Comparison of ENCODE assay signal across 8 cellular contexts in genomic region chr13:50081106-50081898, GRCh38.
A peak's percentile ranks its signal among the peaks of the same experiment; 100 is the strongest.
DNase-seq lines count a peak whose midpoint lies in the region; ATAC-seq, FAIRE-seq and TF ChIP-seq lines count a peak whose summit lies in the region.

No MANE protein-coding gene starts in this region.

- peaks cover 39% of the 10 kb centered on the region for H3K4me1 Mint-ChIP-seq in activated CD8-positive, alpha-beta memory T cell treated with anti-CD3 and anti-CD28 coated beads, Interleukin-2, amount 10 ng/mL, durations not matched to agents 7 days and 5 days
- H3K4me1 Mint-ChIP-seq in naive B cell = peaks cover 22 to 71% (median 28%) of the 10 kb centered on the region in 3 donors

- peak overlapping the region; percentile 90 for H3K4me3 Mint-ChIP-seq in activated CD8-positive, alpha-beta memory T cell treated with anti-CD3 and anti-CD28 coated beads, Interleukin-2, amount 10 ng/mL, durations not matched to agents 7 days and 5 days
- H3K4me3 Mint-ChIP-seq in naive B cell = peak overlapping the region; percentile 93 to 100 (median 100)

- peaks cover 0 to 38% (median 0%) of the 10 kb centered on the region in 3 donors for H3K27me3 ChIP-seq in stomach

- no peaks in the 10 kb centered on the region for H3K9me3 Mint-ChIP-seq in activated CD8-positive, alpha-beta memory T cell treated with anti-CD3 and anti-CD28 coated beads, Interleukin-2, amount 10 ng/mL, durations not matched to agents 7 days and 5 days (ENCODE audit: low read depth)
- no peaks in the 10 kb centered on the region for H3K9me3 Mint-ChIP-seq in naive B cell

- no peaks in the 10 kb centered on the region for H3K27me3 Mint-ChIP-seq in activated CD8-positive, alpha-beta memory T cell treated with anti-CD3 and anti-CD28 coated beads, Interleukin-2, amount 10 ng/mL, durations not matched to agents 7 days and 5 days
- no peaks in the 10 kb centered on the region for H3K27me3 Mint-ChIP-seq in naive B cell

- intact Hi-C loops in stomach (cut with DNase I; ENCODE audit: low total_unique reads) = loop anchor here (10.0 kb wide), 1 partner anchor 97 kb away; no protein-coding TSS in a partner anchor

- H3K27ac Mint-ChIP-seq in activated CD8-positive, alpha-beta memory T cell treated with anti-CD3 and anti-CD28 coated beads, Interleukin-2, amount 10 ng/mL, durations not matched to agents 7 days and 5 days = peak overlapping the region; percentile 98
- peak overlapping the region; percentile 98 to 100 (median 99) for H3K27ac Mint-ChIP-seq in naive B cell

- H3K36me3 Mint-ChIP-seq in activated CD8-positive, alpha-beta memory T cell treated with anti-CD3 and anti-CD28 coated beads, Interleukin-2, amount 10 ng/mL, durations not matched to agents 7 days and 5 days = peaks cover 41% of the 10 kb centered on the region
- H3K36me3 Mint-ChIP-seq in naive B cell = peaks cover 0 to 9% of the 10 kb centered on the region in 2 donors

- no peaks in the 10 kb centered on the region for H3K36me3 ChIP-seq in stomach

- CTCF ChIA-PET in activated CD8-positive, alpha-beta memory T cell treated with anti-CD3 and anti-CD28 coated beads, Interleukin-2, amount 10 ng/mL, durations not matched to agents 7 days and 5 days (lab: Charles Lee) = interaction anchor here (0.6 to 6.1 kb wide), 10 partner anchors 12 to 834 kb away, joined by 3 to 93 read pairs (median 5); partner anchors contain the start of gene TRIM13

- peak overlapping the region; percentile 77 to 92 (median 87) for H3K27ac ChIP-seq in stomach

- peaks cover 0 to 10% (median 0%) of the 10 kb centered on the region in 4 donors for H3K9me3 ChIP-seq in stomach

- TF ChIP-seq EP300 in stomach (IDR thresholded peaks at IDR 0.05) = no peak

- WGBS in stomach, 5 donors = 0 to 2% (median 1%) methylated on average over 44 to 71 of the region's 71 CpGs

- FAIRE-seq in D721Med (lab: Jason Lieb, UNC) = no peak

- TF ChIP-seq POLR2A in stomach (IDR thresholded peaks at IDR 0.05) = no peak

- H3K4me3 ChIP-seq in epithelial cell of proximal tubule (ENCODE audit: low read depth, low read length) = peak overlapping the region; percentile 63
- peak overlapping the region; percentile 67 to 88 (median 79) for H3K4me3 ChIP-seq in stomach

- H3K4me1 ChIP-seq in stomach = peaks cover 4 to 66% (median 36%) of the 10 kb centered on the region in 4 donors

- TF ChIP-seq CTCF in epithelial cell of proximal tubule (conservative IDR thresholded peaks at IDR 0.05; ENCODE audit: low read depth, low read length) = peak; percentile 31
- TF ChIP-seq CTCF in stomach (IDR thresholded peaks at IDR 0.05) = no peak
- TF ChIP-seq CTCF in D721Med (IDR thresholded peaks at IDR 0.05; ENCODE audit: insufficient read depth, missing control alignments) = no peak

- ATAC-seq in activated CD8-positive, alpha-beta memory T cell treated with anti-CD3 and anti-CD28 coated beads, Interleukin-2, amount 10 ng/mL, durations not matched to agents 7 days and 5 days = peak; percentile 17
- ATAC-seq in naive B cell (ENCODE audit: low read depth in 2 of 2) = peak; percentile 11 to 12

- peak; percentile 41 for DNase-seq in Daoy (ENCODE audit: low read depth)
- peak; percentile 6 for DNase-seq in H4 (ENCODE audit: low spot score)
- peak; percentile 65 for DNase-seq in NCI-H146 (lab: John Stamatoyannopoulos, UW)
- DNase-seq in activated CD8-positive, alpha-beta memory T cell treated with anti-CD3 and anti-CD28 coated beads, Interleukin-2, amount 10 ng/mL, durations not matched to agents 7 days and 5 days = peak; percentile 78
- no peak for DNase-seq in epithelial cell of proximal tubule (ENCODE audit: low read depth)
- DNase-seq in naive B cell = no peak
- DNase-seq in stomach = peak; percentile 48
- DNase-seq in D721Med (ENCODE audit: insufficient read length, low spot score) = no peak

Comparison
In these comparisons a context has a peak if more than half of its experiments do, and no peak if none do; other contexts are left out.
1. DNase-seq: peak in Daoy (single experiment), H4 (single experiment), NCI-H146 (single experiment), activated CD8-positive, alpha-beta memory T cell treated with anti-CD3 and anti-CD28 coated beads, Interleukin-2, amount 10 ng/mL, durations not matched to agents 7 days and 5 days (single experiment) and stomach (single experiment); none in epithelial cell of proximal tubule (single experiment), naive B cell (single experiment) and D721Med (single experiment).